ENCODE assay signal across 9 cellular contexts in the genomic region with DNA sequence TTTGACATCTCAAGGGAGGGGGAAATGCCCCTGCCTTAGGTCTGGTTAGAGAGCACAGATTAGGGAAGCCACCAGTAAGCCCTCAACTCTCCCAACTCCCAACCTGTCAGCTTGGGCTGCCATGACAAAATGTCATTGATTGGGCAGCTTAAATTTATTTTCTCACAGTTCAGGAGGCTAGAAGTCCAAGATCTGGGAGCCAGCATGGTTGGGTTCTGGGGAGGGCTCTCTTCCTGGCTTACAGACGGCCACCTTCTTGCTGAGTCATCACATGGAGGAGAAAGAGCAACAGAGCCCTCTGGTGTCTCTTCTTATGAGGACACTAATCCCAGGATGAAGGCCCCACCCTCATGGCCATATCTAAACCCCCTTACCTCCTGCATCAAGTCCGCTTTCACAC. TPM values are rescaled to one million over a fixed set of nuclear protein-coding genes. Genes with fewer than 3 reads are reported as not detected.
DNase-seq lines count a peak whose midpoint lies in the region; ATAC-seq and TF ChIP-seq lines count a peak whose summit lies in the region.
"Had no signal": no experiment of that assay in that cellular context is flagged by ENCODE, and none has a peak within 500 bp of the region (broad histone marks: within the 10 kb centered on the region; RNA-seq: fewer than 3 reads in every experiment).

No MANE protein-coding gene starts in this region.

- no peak overlapping the region for H3K4me2 ChIP-seq in smooth muscle cell
- H3K4me2 ChIP-seq: BLaER1 had no signal

- no peaks in the 10 kb centered on the region for H3K4me1 ChIP-seq in smooth muscle cell (ENCODE audit: low read depth)

- no peaks in the 10 kb centered on the region for H3K36me3 ChIP-seq in smooth muscle cell (ENCODE audit: low read depth)

- H3K9ac ChIP-seq in smooth muscle cell (ENCODE audit: low read depth) = no peak overlapping the region
- H3K9ac ChIP-seq: BLaER1 had no signal

- DNase-seq in NCI-H2227 (lab: John Stamatoyannopoulos, UW; ENCODE audit: unreplicated experiment) (peak; percentile 67), NCI-H2227 treated with DMSO at 0.1 percent for 48 hours (lab: John Stamatoyannopoulos, UW) (no peak), Kasumi-1 (lab: John Stamatoyannopoulos, UW) (peak; percentile 59 to 64), fibroblast of gingiva (ENCODE audit: low read depth) (peak; percentile 39), smooth muscle cell (lab: John Stamatoyannopoulos, UW; ENCODE audit: unreplicated experiment) (no peak), NCI-H2081 treated with DMSO at 0.1 percent for 48 hours (lab: John Stamatoyannopoulos, UW) (no peak), hippocampal formation (lab: John Stamatoyannopoulos, UW) (no peak)

- 42% methylated on average over 2 of the region's 2 CpGs for WGBS in smooth muscle cell (ENCODE audit: low lambda C conversion rate)

- H3F3A ChIP-seq in smooth muscle cell (ENCODE audit: low read depth) = no peaks in the 10 kb centered on the region

- H3K27me3 ChIP-seq in smooth muscle cell (ENCODE audit: low read depth) = no peaks in the 10 kb centered on the region
- H3K27me3 ChIP-seq: BLaER1 had no signal

- no peaks in the 10 kb centered on the region for H3K9me3 ChIP-seq in smooth muscle cell (replicated peaks; ENCODE audit: low read depth)

- H4K20me1 ChIP-seq in smooth muscle cell (ENCODE audit: low read depth) = peaks cover 20% of the 10 kb centered on the region

- peak; percentile 27 for TF ChIP-seq CTCF in smooth muscle cell (IDR thresholded peaks at IDR 0.05; ENCODE audit: borderline replicate concordance, insufficient read depth, poor library complexity, severe bottlenecking)

- H3K4me3 ChIP-seq in smooth muscle cell = no peak overlapping the region
- H3K4me3 ChIP-seq: BLaER1 had no signal

- H3K27ac ChIP-seq in smooth muscle cell (ENCODE audit: low read depth) = no peak overlapping the region
- H3K27ac ChIP-seq: BLaER1 had no signal

- H3K79me2 ChIP-seq in smooth muscle cell (ENCODE audit: low read depth) = no peaks in the 10 kb centered on the region

- ATAC-seq in activated CD4-positive, CD25-positive, alpha-beta regulatory T cell treated with anti-CD3 and anti-CD28 coated beads, Interleukin-2, amount 50 U/mL, for 24 hours = peak; percentile 64 to 74

- H2AFZ ChIP-seq in smooth muscle cell (ENCODE audit: low read depth) = no peak overlapping the region

RNA-seq across cellular contexts. Expression of gene C19orf12, which starts 24.2 kb away (rescaled TPM):
- 22.7 and 29.7 TPM in 2 replicates for total RNA-seq in smooth muscle cell
- polyA plus RNA-seq in smooth muscle cell = 30.0 TPM in 2 replicates

RNA-seq across cellular contexts. Expression of gene PLEKHF1, which starts 25.6 kb away (rescaled TPM):
- 2.2 and 2.3 TPM in 2 replicates for total RNA-seq in smooth muscle cell
- polyA plus RNA-seq in smooth muscle cell = 4.0 and 6.9 TPM in 2 replicates

Comparison
In these comparisons a context has a peak if more than half of its experiments do, and no peak if none do; other contexts are left out.
1. DNase-seq: peak in NCI-H2227 (single experiment), Kasumi-1 (2 of 2) and fibroblast of gingiva (single experiment); none in NCI-H2227 treated with DMSO at 0.1 percent for 48 hours (single experiment), smooth muscle cell (single experiment), NCI-H2081 treated with DMSO at 0.1 percent for 48 hours (single experiment) and hippocampal formation (0 of 2).